8 cellular contexts compared by ENCODE assay signal in the genomic region with DNA sequence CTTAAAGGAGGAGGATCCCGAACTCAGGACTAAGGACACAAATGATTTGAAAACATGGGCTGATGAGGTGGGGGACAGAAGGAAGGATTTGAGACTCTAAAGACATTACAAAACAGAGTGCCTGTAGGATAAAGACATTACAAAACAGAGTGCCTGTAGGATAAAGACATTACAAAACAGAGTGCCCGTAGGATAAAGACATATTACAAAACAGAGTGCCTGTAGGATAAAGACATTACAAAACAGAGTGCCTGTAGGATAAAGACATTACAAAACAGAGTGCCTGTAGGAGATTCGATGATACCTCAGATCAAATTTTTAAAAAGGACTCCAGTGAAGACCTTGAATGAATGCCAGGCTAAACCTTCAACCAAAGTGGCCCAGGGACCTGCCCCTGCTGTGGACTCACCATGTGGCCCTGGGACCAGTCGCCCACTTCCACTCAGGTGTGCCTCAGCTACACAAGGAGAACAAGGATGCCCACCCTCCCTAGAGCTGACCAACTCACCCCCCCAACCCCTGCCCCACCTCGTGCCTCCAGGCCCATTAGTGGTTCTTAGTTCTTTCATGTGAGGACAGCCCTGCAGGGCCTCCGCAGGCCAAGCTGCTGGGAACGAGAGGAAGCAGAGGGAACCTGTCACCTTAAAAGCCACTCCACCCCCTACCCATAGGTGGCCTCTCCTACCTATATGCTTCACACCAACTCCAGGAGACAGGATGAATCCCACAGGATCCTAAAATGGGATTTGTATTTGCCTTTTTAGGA. TPM values are rescaled to one million over a fixed set of nuclear protein-coding genes. Genes with fewer than 3 reads are reported as not detected.
DNase-seq lines count a peak whose midpoint lies in the region; ATAC-seq and TF ChIP-seq lines count a peak whose summit lies in the region.

No MANE protein-coding gene starts in this region.

- DNase-seq in activated naive CD4-positive, alpha-beta T cell treated with anti-CD3 and anti-CD28 coated beads, Interleukin-2, amount 50 U/mL, for 16 hours = no peak
- DNase-seq in WTC11 (ENCODE audit: low spot score) = peak; percentile 27
- peak; percentile 30 for DNase-seq in iris pigment epithelial cell (ENCODE audit: low read depth)
- no peak for DNase-seq in tibial artery
- DNase-seq in H4 (ENCODE audit: low spot score) = no peak
- no peak for DNase-seq in cerebellar cortex (ENCODE audit: low spot score)

- TF ChIP-seq CTCF in WTC11 (IDR thresholded peaks at IDR 0.05) (no peak), tibial artery (IDR thresholded peaks at IDR 0.05) (no peak)

- ATAC-seq in WTC11 = peak; percentile 61
- no peak for ATAC-seq in GM21367 (IDR thresholded peaks at IDR 0.05; ENCODE audit: unreplicated experiment)

- H3K4me1 ChIP-seq in tibial artery = peaks cover 0 to 19% (median 13%) of the 10 kb centered on the region in 4 donors

- peaks cover 89% of the 10 kb centered on the region for H3K4me1 Mint-ChIP-seq in activated naive CD4-positive, alpha-beta T cell treated with anti-CD3 and anti-CD28 coated beads, Interleukin-2, amount 50 U/mL, for 24 hours
- peaks cover 2% of the 10 kb centered on the region for H3K4me1 Mint-ChIP-seq in WTC11

- no peaks in the 10 kb centered on the region for H3K9me3 Mint-ChIP-seq in activated naive CD4-positive, alpha-beta T cell treated with anti-CD3 and anti-CD28 coated beads, Interleukin-2, amount 50 U/mL, for 24 hours
- no peaks in the 10 kb centered on the region for H3K9me3 Mint-ChIP-seq in WTC11

- no peaks in the 10 kb centered on the region for H3K36me3 ChIP-seq in tibial artery

- no peaks in the 10 kb centered on the region for H3K9me3 ChIP-seq in tibial artery

- intact Hi-C loops in tibial artery (cut with DNase I; ENCODE audit: low total_unique reads) = no loop called here

- CTCF ChIA-PET in WTC11 (lab: Charles Lee) = interaction anchor here (0.7 to 1.0 kb wide), 3 partner anchors 60 to 155 kb away, joined by 3 read pairs; partner anchors contain the start of gene SH3BP5

- peaks cover 5% of the 10 kb centered on the region for H3K36me3 Mint-ChIP-seq in activated naive CD4-positive, alpha-beta T cell treated with anti-CD3 and anti-CD28 coated beads, Interleukin-2, amount 50 U/mL, for 24 hours
- no peaks in the 10 kb centered on the region for H3K36me3 Mint-ChIP-seq in WTC11

- H3K4me3 ChIP-seq in tibial artery = no peak overlapping the region

- no peaks in the 10 kb centered on the region for H3K27me3 Mint-ChIP-seq in activated naive CD4-positive, alpha-beta T cell treated with anti-CD3 and anti-CD28 coated beads, Interleukin-2, amount 50 U/mL, for 24 hours
- no peaks in the 10 kb centered on the region; the same call in 1 of the 2 replicates for H3K27me3 Mint-ChIP-seq in WTC11 (ENCODE audit: low read depth)

- H3K27ac ChIP-seq in tibial artery = peak overlapping the region; percentile 9 to 17

- H3K4me3 Mint-ChIP-seq in activated naive CD4-positive, alpha-beta T cell treated with anti-CD3 and anti-CD28 coated beads, Interleukin-2, amount 50 U/mL, for 24 hours = no peak overlapping the region
- no peak overlapping the region for H3K4me3 Mint-ChIP-seq in WTC11

- POLR2A ChIA-PET in WTC11 (lab: Charles Lee) = interaction anchor here (0.6 kb wide), 1 partner anchor 97 kb away, joined by 3 read pairs; no protein-coding TSS in a partner anchor

- H3K27ac Mint-ChIP-seq in activated naive CD4-positive, alpha-beta T cell treated with anti-CD3 and anti-CD28 coated beads, Interleukin-2, amount 50 U/mL, for 24 hours = peak overlapping the region; percentile 94
- no peak overlapping the region for H3K27ac Mint-ChIP-seq in WTC11

- no peaks in the 10 kb centered on the region for H3K27me3 ChIP-seq in tibial artery

TF ChIP-seq in WTC11, 78 proteins besides CTCF, POLR2A, EP300 and RAD21:
- TF ChIP-seq SP1 (CRISPR knock-in tag; conservative IDR thresholded peaks at IDR 0.05) (no peak), STAT6 (CRISPR knock-in tag; conservative IDR thresholded peaks at IDR 0.05; ENCODE audit: low read depth) (no peak), TEAD4 (CRISPR knock-in tag; IDR thresholded peaks at IDR 0.05) (no peak), ZNF512 (CRISPR knock-in tag; IDR thresholded peaks at IDR 0.05; ENCODE audit: borderline replicate concordance) (no peak), CBFB (CRISPR knock-in tag; IDR thresholded peaks at IDR 0.05; ENCODE audit: low read depth) (no peak), NFATC4 (CRISPR knock-in tag; IDR thresholded peaks at IDR 0.05) (no peak), SOX15 (CRISPR knock-in tag; IDR thresholded peaks at IDR 0.05) (no peak), ZNF396 (CRISPR knock-in tag; IDR thresholded peaks at IDR 0.05; ENCODE audit: borderline replicate concordance) (no peak), E2F5 (CRISPR knock-in tag; IDR thresholded peaks at IDR 0.05) (no peak)

RNA-seq across cellular contexts. Expression of gene SH3BP5, which starts 59.8 kb away (rescaled TPM):
- total RNA-seq in WTC11 (2021) = 5.1 to 7.2 TPM (median 5.9 TPM) in 3 replicates
- total RNA-seq in H4 (2014; rRNA removed; shearing (Covaris generic)) = 11.7 and 12.4 TPM in 2 replicates

Comparison
In these comparisons a context has a peak if more than half of its experiments do, and no peak if none do; other contexts are left out.
1. DNase-seq: peak in WTC11 (single experiment) and iris pigment epithelial cell (single experiment); none in activated naive CD4-positive, alpha-beta T cell treated with anti-CD3 and anti-CD28 coated beads, Interleukin-2, amount 50 U/mL, for 16 hours (single experiment), tibial artery (0 of 2), H4 (single experiment) and cerebellar cortex (single experiment).